In the genomic region with DNA sequence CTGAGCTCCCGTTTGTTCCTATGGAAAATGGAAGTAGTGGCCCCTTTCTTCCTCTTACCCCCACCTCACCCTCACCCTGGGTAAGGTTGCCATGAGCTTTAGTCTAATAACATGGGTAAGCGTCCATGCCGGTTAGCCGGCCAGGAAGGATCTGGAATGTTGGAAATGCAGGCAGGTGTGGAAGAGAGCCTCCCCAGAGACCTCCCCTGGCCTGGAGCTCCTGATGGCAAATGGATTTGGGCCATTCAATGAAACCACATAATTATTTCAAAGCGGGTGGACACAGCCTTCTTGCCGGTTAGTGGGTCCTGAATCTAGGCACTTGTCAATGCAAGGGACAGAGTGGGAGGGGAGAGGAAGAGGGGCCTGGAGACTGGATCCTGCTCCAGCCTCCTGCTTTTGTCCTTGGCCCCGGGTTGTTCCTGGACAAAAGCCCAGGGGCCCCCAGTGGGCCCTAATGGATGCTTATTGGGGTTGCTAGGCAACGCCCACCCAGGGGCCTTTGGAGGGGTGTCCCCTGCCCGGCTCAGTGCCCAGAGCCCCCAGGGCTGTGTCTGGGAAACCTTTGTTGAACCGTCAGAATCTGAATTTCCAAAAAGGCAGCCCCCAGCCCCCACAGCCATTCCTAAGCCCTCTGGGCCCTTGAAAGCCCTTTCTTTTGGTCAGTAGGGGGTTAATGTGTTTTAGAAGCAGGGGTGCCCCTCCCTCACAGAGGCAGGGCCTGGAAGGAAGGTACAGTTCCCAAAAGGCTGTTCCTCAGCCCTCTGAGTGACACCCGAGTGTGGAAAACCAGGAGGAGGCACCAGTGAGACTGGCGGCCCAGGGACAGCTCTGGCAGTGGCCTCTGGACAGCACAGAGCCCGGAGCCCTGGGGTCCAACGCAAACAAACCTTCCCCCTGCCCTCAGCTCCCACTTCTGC, we compare ENCODE assay signal across 19 cellular contexts. TPM values are rescaled to one million over a fixed set of nuclear protein-coding genes. Genes with fewer than 3 reads are reported as not detected.
A peak's percentile ranks its signal among the peaks of the same experiment; 100 is the strongest.
DNase-seq lines count a peak whose midpoint lies in the region; ATAC-seq and TF ChIP-seq lines count a peak whose summit lies in the region.
"Had no signal": no experiment of that assay in that cellular context is flagged by ENCODE, and none has a peak within 500 bp of the region (broad histone marks: within the 10 kb centered on the region; RNA-seq: fewer than 3 reads in every experiment).

No MANE protein-coding gene starts in this region.

- no peaks in the 10 kb centered on the region for H3K36me3 Mint-ChIP-seq in endodermal cell (ENCODE audit: low read depth)
- H3K36me3 Mint-ChIP-seq in mesothelial cell of epicardium: no peaks in the 10 kb centered on the region
- H3K36me3 Mint-ChIP-seq in immature natural killer cell: no peaks in the 10 kb centered on the region
- H3K36me3 Mint-ChIP-seq: activated naive CD8-positive, alpha-beta T cell treated with anti-CD3 and anti-CD28 coated beads, Interleukin-2, amount 10 ng/mL, durations not matched to agents 7 days and 5 days had no signal

- peak; percentile 69 for DNase-seq in COR-L47 (lab: John Stamatoyannopoulos, UW)
- peak; percentile 89 for DNase-seq in endodermal cell
- DNase-seq in mesothelial cell of epicardium (ENCODE audit: low spot score in 2 of 2, unreplicated experiment in 2 of 2): no peak
- DNase-seq in A673 (ENCODE audit: low spot score): no peak
- no peak for DNase-seq in immature natural killer cell
- no peak for DNase-seq in NCI-H526 (lab: John Stamatoyannopoulos, UW)
- DNase-seq: activated naive CD8-positive, alpha-beta T cell treated with anti-CD3 and anti-CD28 coated beads, Interleukin-2, amount 10 ng/mL, durations not matched to agents 7 days and 5 days; effector CD8-positive, alpha-beta T cell; heart right ventricle; left lung; NCI-H1436; NCI-H446; ovary; SHP77; stimulated activated CD4-positive, alpha-beta T cell treated with anti-CD3 and anti-CD28 coated beads, Interleukin-2, amount 100 ng/mL, for 48 hours; T-helper 2 cell had no signal

- H3K9me3 Mint-ChIP-seq in endodermal cell: no peaks in the 10 kb centered on the region
- no peaks in the 10 kb centered on the region for H3K9me3 Mint-ChIP-seq in mesothelial cell of epicardium
- no peaks in the 10 kb centered on the region for H3K9me3 Mint-ChIP-seq in immature natural killer cell
- H3K9me3 Mint-ChIP-seq: activated naive CD8-positive, alpha-beta T cell treated with anti-CD3 and anti-CD28 coated beads, Interleukin-2, amount 10 ng/mL, durations not matched to agents 7 days and 5 days had no signal

- H3K4me1 Mint-ChIP-seq in endodermal cell (peaks cover 16% of the 10 kb centered on the region), mesothelial cell of epicardium (peaks cover 26% of the 10 kb centered on the region), immature natural killer cell (no peaks in the 10 kb centered on the region)
- H3K4me1 Mint-ChIP-seq: activated naive CD8-positive, alpha-beta T cell treated with anti-CD3 and anti-CD28 coated beads, Interleukin-2, amount 10 ng/mL, durations not matched to agents 7 days and 5 days had no signal

- peak overlapping the region; percentile 35; the same call in 1 of the 2 replicates for H3K27ac ChIP-seq in HUES6 (ENCODE audit: low read depth, low read length)
- peak overlapping the region; percentile 96 for H3K27ac ChIP-seq in endodermal cell (ENCODE audit: low read depth, low read length)
- H3K27ac ChIP-seq in A673 (ENCODE audit: low read depth, low read length, poor library complexity, severe bottlenecking): no peak overlapping the region
- H3K27ac ChIP-seq: heart right ventricle, left lung, ovary had no signal

- POLR2A ChIA-PET in A673 (lab: Charles Lee; ENCODE audit: low non-redundant PET): no interaction called here

- H3K4me3 ChIP-seq in HUES6 (ENCODE audit: low read depth, low read length) (peak overlapping the region; percentile 15; the same call in 1 of the 2 replicates), endodermal cell (ENCODE audit: low read length) (no peak overlapping the region), A673 (ENCODE audit: low read depth, low read length, poor library complexity, severe bottlenecking) (no peak overlapping the region)
- H3K4me3 ChIP-seq: heart right ventricle, left lung, ovary had no signal

- no TSS peak for BruUV-seq in A673 (replicated peaks; lab: Mats Ljungman, UMichigan)

- H3K9ac ChIP-seq in HUES6 (ENCODE audit: low read length): peak overlapping the region; percentile 52
- no peak overlapping the region for H3K9ac ChIP-seq in endodermal cell (ENCODE audit: extremely low read depth, low read length, poor library complexity, severe bottlenecking)

- H3K4me3 Mint-ChIP-seq in endodermal cell (no peak overlapping the region), mesothelial cell of epicardium (no peak overlapping the region), immature natural killer cell (no peak overlapping the region)
- H3K4me3 Mint-ChIP-seq: activated naive CD8-positive, alpha-beta T cell treated with anti-CD3 and anti-CD28 coated beads, Interleukin-2, amount 10 ng/mL, durations not matched to agents 7 days and 5 days had no signal

- H3K27me3 ChIP-seq in HUES6 (ENCODE audit: control insufficient read depth, insufficient read depth, low read length) (peaks cover 20% of the 10 kb centered on the region), endodermal cell (ENCODE audit: control insufficient read depth, insufficient read depth, low read length, poor library complexity, severe bottlenecking) (peaks cover 15% of the 10 kb centered on the region), A673 (replicated peaks; ENCODE audit: insufficient read depth, low read depth, low read length, poor library complexity) (no peaks in the 10 kb centered on the region)
- H3K27me3 ChIP-seq: ovary had no signal

- peak overlapping the region; percentile 28 for H3K27ac Mint-ChIP-seq in endodermal cell
- H3K27ac Mint-ChIP-seq in mesothelial cell of epicardium: peak overlapping the region; percentile 94
- H3K27ac Mint-ChIP-seq in immature natural killer cell: no peak overlapping the region
- H3K27ac Mint-ChIP-seq: activated naive CD8-positive, alpha-beta T cell treated with anti-CD3 and anti-CD28 coated beads, Interleukin-2, amount 10 ng/mL, durations not matched to agents 7 days and 5 days had no signal

- TF ChIP-seq CTCF in endodermal cell (conservative IDR thresholded peaks at IDR 0.05) (peak; percentile 50), mesothelial cell of epicardium (IDR thresholded peaks at IDR 0.05; ENCODE audit: unreplicated experiment) (no peak), A673 (conservative IDR thresholded peaks at IDR 0.05; ENCODE audit: low read depth, low read length) (no peak)

- 31 to 45% methylated on average over 9 to 14 of the region's 14 CpGs for WGBS in endodermal cell (ENCODE audit: insufficient coverage in 1 of 2, insufficient read length in 1 of 2), 2 experiments

- H3K27me3 Mint-ChIP-seq in endodermal cell (ENCODE audit: insufficient read depth) (peaks cover 23% of the 10 kb centered on the region), mesothelial cell of epicardium (ENCODE audit: low read depth) (peaks cover 18% of the 10 kb centered on the region), immature natural killer cell (ENCODE audit: low read depth in 3 of 3) (peaks cover 3 to 6% (median 4%) of the 10 kb centered on the region in 3 donors)

- H3K36me3 ChIP-seq in HUES6 (ENCODE audit: control insufficient read depth, insufficient read depth, low read length): no peaks in the 10 kb centered on the region
- no peaks in the 10 kb centered on the region for H3K36me3 ChIP-seq in endodermal cell (ENCODE audit: control insufficient read depth, insufficient read depth, low read length)
- no peaks in the 10 kb centered on the region for H3K36me3 ChIP-seq in A673 (ENCODE audit: insufficient read depth, low read length, poor library complexity, severe bottlenecking)
- H3K36me3 ChIP-seq: left lung, ovary had no signal

- no peak for ATAC-seq in GM21619 (IDR thresholded peaks at IDR 0.05; ENCODE audit: unreplicated experiment)
- ATAC-seq: activated CD4-positive, CD25-positive, alpha-beta regulatory T cell treated with anti-CD3 and anti-CD28 coated beads, Interleukin-2, amount 50 U/mL, for 24 hours; heart right ventricle; left lung had no signal

- intact Hi-C loops in A673 (cut with micrococcal nuclease; ENCODE audit: unreplicated experiment): no loop called here

- H3K9me3 ChIP-seq in HUES6 (ENCODE audit: control insufficient read depth, insufficient read depth, low read depth, low read length) (no peaks in the 10 kb centered on the region), endodermal cell (ENCODE audit: control insufficient read depth, low read length) (no peaks in the 10 kb centered on the region), A673 (ENCODE audit: low read depth, low read length, poor library complexity, severe bottlenecking) (no peaks in the 10 kb centered on the region)
- H3K9me3 ChIP-seq: heart right ventricle, left lung, ovary had no signal

- CTCF ChIA-PET in A673 (lab: Charles Lee): no interaction called here

- peaks cover 63% of the 10 kb centered on the region for H3K4me1 ChIP-seq in HUES6 (ENCODE audit: control insufficient read depth, insufficient read depth, low read length)
- peaks cover 2% of the 10 kb centered on the region for H3K4me1 ChIP-seq in endodermal cell (ENCODE audit: control insufficient read depth, insufficient read depth, low read length)
- no peaks in the 10 kb centered on the region for H3K4me1 ChIP-seq in A673 (ENCODE audit: insufficient read depth, low read length, poor library complexity, severe bottlenecking)
- H3K4me1 ChIP-seq: left lung had no signal

RNA-seq across cellular contexts. Expression of gene HHIPL1, which starts 19.0 kb away (rescaled TPM):
- total RNA-seq in endodermal cell (1 to 10 TPM; 3.0 to 3.4 TPM), mesothelial cell of epicardium (4.4 to 4.7 TPM (median 4.5 TPM) in 3 replicates), A673 (2021) (0.06 and 0.15 TPM in 2 replicates)
- 1.8 TPM for polyA plus RNA-seq in endodermal cell (2013, experiment 1 of 2)
- polyA plus RNA-seq in endodermal cell (2013, experiment 2 of 2): 2.3 TPM
- not detected for polyA plus RNA-seq in immature natural killer cell

RNA-seq across cellular contexts. Expression of gene CYP46A1, which starts 20.1 kb away (rescaled TPM):
- total RNA-seq in endodermal cell (under 1 TPM; 0.55 to 0.57 TPM), mesothelial cell of epicardium (1.9 to 2.4 TPM (median 2.3 TPM) in 3 replicates), A673 (2021) (0.37 TPM in 1 of 2 replicates, not detected in the other)
- polyA plus RNA-seq in endodermal cell (2013, experiment 1 of 2): 4.1 TPM
- 4.8 TPM for polyA plus RNA-seq in endodermal cell (2013, experiment 2 of 2)
- not detected for polyA plus RNA-seq in immature natural killer cell

RNA-seq across cellular contexts. Expression of gene CCDC85C, which starts 60.0 kb away (rescaled TPM):
- total RNA-seq in endodermal cell: 10 to 100 TPM; 32.8 to 45.8 TPM
- polyA plus RNA-seq in endodermal cell (2013, experiment 1 of 2): 63.0 TPM
- polyA plus RNA-seq in endodermal cell (2013, experiment 2 of 2): 64.5 TPM
- 82.2 to 85.2 TPM (median 82.3 TPM) in 3 replicates for total RNA-seq in mesothelial cell of epicardium
- total RNA-seq in A673 (2021): 24.6 and 31.5 TPM in 2 replicates
- under 1 TPM; 0.27 to 0.83 (median 0.35) TPM for polyA plus RNA-seq in immature natural killer cell

Comparison
In these comparisons a context has a peak if more than half of its experiments do, and no peak if none do; other contexts are left out.
1. DNase-seq: peak in COR-L47 (single experiment) and endodermal cell (single experiment); none in mesothelial cell of epicardium (0 of 2), A673 (single experiment), immature natural killer cell (0 of 3) and NCI-H526 (0 of 2).
2. H3K27ac Mint-ChIP-seq: peak in endodermal cell (single experiment) and mesothelial cell of epicardium (single experiment); none in immature natural killer cell (0 of 6).